8 cellular contexts compared by ENCODE assay signal in genomic region chr13:102800145-102801041, GRCh38. TPM values are rescaled to one million over a fixed set of nuclear protein-coding genes. Genes with fewer than 3 reads are reported as not detected.
DNase-seq lines count a peak whose midpoint lies in the region; ATAC-seq and TF ChIP-seq lines count a peak whose summit lies in the region.

No MANE protein-coding gene starts in this region.

- H3K27me3 ChIP-seq in AG04450 (ENCODE audit: control insufficient read depth, insufficient read depth, low read length): no peaks in the 10 kb centered on the region
- H3K27me3 ChIP-seq in liver (ENCODE audit: control insufficient read depth in 4 of 4, insufficient read depth in 4 of 4, low read length in 3 of 4): no peaks in the 10 kb centered on the region

- peak; percentile 71 for ATAC-seq in GM18861 (IDR thresholded peaks at IDR 0.05; ENCODE audit: unreplicated experiment)
- peak; percentile 67 for ATAC-seq in HG03066 (IDR thresholded peaks at IDR 0.05; ENCODE audit: low read depth, unreplicated experiment)

- peak overlapping the region; percentile 98 for H3K4me3 Mint-ChIP-seq in activated CD4-positive, alpha-beta T cell treated with anti-CD3 and anti-CD28 coated beads, Interleukin-2, amount 10 ng/mL, durations not matched to agents 24 days and 14 days

- H3K4me3 ChIP-seq in AG04450 (ENCODE audit: low read depth, low read length) (peak overlapping the region; percentile 87), coronary artery (peak overlapping the region; percentile 85), liver (ENCODE audit: low read depth in 1 of 3, low read length in 3 of 3) (peak overlapping the region; percentile 65 to 92 (median 82))

- H3K36me3 ChIP-seq in liver (ENCODE audit: control insufficient read depth in 4 of 4, insufficient read depth in 3 of 4, low read depth in 1 of 4, low read length in 3 of 4): peaks cover 0 to 2% (median 0%) of the 10 kb centered on the region in 4 donors

- peaks cover 31% of the 10 kb centered on the region for H3K4me1 Mint-ChIP-seq in activated CD4-positive, alpha-beta T cell treated with anti-CD3 and anti-CD28 coated beads, Interleukin-2, amount 10 ng/mL, durations not matched to agents 24 days and 14 days

- H3K27ac Mint-ChIP-seq in activated CD4-positive, alpha-beta T cell treated with anti-CD3 and anti-CD28 coated beads, Interleukin-2, amount 10 ng/mL, durations not matched to agents 24 days and 14 days: peak overlapping the region; percentile 89

- peak overlapping the region; percentile 68 for H3K27ac ChIP-seq in AG04450 (ENCODE audit: low read depth, low read length)
- H3K27ac ChIP-seq in coronary artery: peak overlapping the region; percentile 48 to 88
- H3K27ac ChIP-seq in liver (ENCODE audit: low read depth in 1 of 2, low read length in 2 of 2): peak overlapping the region; percentile 75 to 76

- TF ChIP-seq CTCF in AG04450 (IDR thresholded peaks at IDR 0.05; ENCODE audit: low read depth, low read length) (peak; percentile 81), coronary artery (IDR thresholded peaks at IDR 0.05) (peak; percentile 69), liver (IDR thresholded peaks at IDR 0.05; ENCODE audit: low read depth, low read length, missing input control) (peak; percentile 58)

- CTCF ChIA-PET in AG04450 (lab: Charles Lee): interaction anchor here (0.7 to 2.9 kb wide), 25 partner anchors 8 to 221 kb away, joined by 3 to 17 read pairs (median 5); partner anchors contain the start of gene ERCC5

- intact Hi-C loops in activated CD4-positive, alpha-beta T cell treated with anti-CD3 and anti-CD28 coated beads, Interleukin-2, amount 10 ng/mL, durations not matched to agents 24 days and 14 days (cut with micrococcal nuclease): loop anchor here (1.0 to 2.0 kb wide), 4 partner anchors 14 to 74 kb away; partner anchors contain the start of gene TEX30

- H3K9ac ChIP-seq in liver (ENCODE audit: low read depth in 1 of 2, low read length in 2 of 2): peak overlapping the region; percentile 69 to 86

- peak; percentile 26 for DNase-seq in AG04450 (ENCODE audit: low read depth, low spot score)
- peak; percentile 76 for DNase-seq in NCI-H345 (lab: John Stamatoyannopoulos, UW)
- peak; percentile 97 for DNase-seq in activated CD4-positive, alpha-beta T cell treated with anti-CD3 and anti-CD28 coated beads, Interleukin-2, amount 10 ng/mL, durations not matched to agents 24 days and 14 days
- peak; percentile 85 for DNase-seq in coronary artery (ENCODE audit: low spot score)
- DNase-seq in stimulated activated CD4-positive, alpha-beta T cell treated with anti-CD3 and anti-CD28 coated beads, Interleukin-4, amount 100 ng/mL, for 24 hours: peak; percentile 85

- H3K36me3 Mint-ChIP-seq in activated CD4-positive, alpha-beta T cell treated with anti-CD3 and anti-CD28 coated beads, Interleukin-2, amount 10 ng/mL, durations not matched to agents 24 days and 14 days (ENCODE audit: low read depth): peaks cover 20% of the 10 kb centered on the region

- 1% methylated on average over 81 of the region's 81 CpGs for WGBS in liver

- H3K9me3 ChIP-seq in AG04450 (ENCODE audit: control insufficient read depth, insufficient read depth, low read length) (no peaks in the 10 kb centered on the region; the same call in 1 of the 2 replicates), liver (ENCODE audit: control insufficient read depth in 4 of 4, low read length in 3 of 4) (no peaks in the 10 kb centered on the region)

- POLR2A ChIA-PET in AG04450 (lab: Yijun Ruan, JAX): interaction anchor here (0.7 to 1.9 kb wide), 6 partner anchors 25 to 204 kb away, joined by 3 to 10 read pairs (median 5); partner anchors contain the start of genes ERCC5, TEX30 and TPP2

- peaks cover 0 to 26% (median 23%) of the 10 kb centered on the region in 4 donors for H3K4me1 ChIP-seq in liver (ENCODE audit: control insufficient read depth in 4 of 4, insufficient read depth in 4 of 4, low read length in 3 of 4)

- no peaks in the 10 kb centered on the region for H3K9me3 Mint-ChIP-seq in activated CD4-positive, alpha-beta T cell treated with anti-CD3 and anti-CD28 coated beads, Interleukin-2, amount 10 ng/mL, durations not matched to agents 24 days and 14 days

- H3K27me3 Mint-ChIP-seq in activated CD4-positive, alpha-beta T cell treated with anti-CD3 and anti-CD28 coated beads, Interleukin-2, amount 10 ng/mL, durations not matched to agents 24 days and 14 days: no peaks in the 10 kb centered on the region

- TF ChIP-seq RAD21 in liver (IDR thresholded peaks at IDR 0.05): peak; percentile 61 to 78

TF ChIP-seq in liver, 16 proteins besides CTCF, POLR2A, EP300 and RAD21:
- TF ChIP-seq YY1 (IDR thresholded peaks at IDR 0.05) (peak; percentile 44), FOXA1 (IDR thresholded peaks at IDR 0.05) (no peak), RXRA (IDR thresholded peaks at IDR 0.05) (no peak), FOXA2 (IDR thresholded peaks at IDR 0.05) (no peak), REST (IDR thresholded peaks at IDR 0.05) (no peak), SP1 (IDR thresholded peaks at IDR 0.05) (no peak), EGR1 (IDR thresholded peaks at IDR 0.05; ENCODE audit: low read depth in 2 of 2) (no peak)

RNA-seq across cellular contexts. Expression of gene BIVM, which starts 1.5 kb away (rescaled TPM):
- polyA plus RNA-seq in AG04450 (2011; rRNA removed) (16.9 and 26.7 TPM in 2 replicates), liver (1 to 10 TPM; 7.4 to 9.0 TPM)
- 3.5 and 7.6 TPM in 2 replicates for polyA minus RNA-seq in AG04450 (2011; rRNA and poly(A)+ RNA removed)
- 26.5 and 34.9 TPM in 2 replicates for total RNA-seq in activated CD4-positive, alpha-beta T cell treated with anti-CD3 and anti-CD28 coated beads, Interleukin-2, amount 10 ng/mL, durations not matched to agents 24 days and 14 days
- 10 to 100 TPM; 13.6 to 17.8 TPM for total RNA-seq in liver

RNA-seq across cellular contexts. Expression of gene POGLUT2, which starts 1.6 kb away (rescaled TPM):
- polyA plus RNA-seq in AG04450 (2011; rRNA removed) (17.8 and 24.8 TPM in 2 replicates), liver (1 to 10 TPM; 4.0 to 4.7 TPM)
- polyA minus RNA-seq in AG04450 (2011; rRNA and poly(A)+ RNA removed): 5.8 and 6.1 TPM in 2 replicates
- 13.2 and 15.6 TPM in 2 replicates for total RNA-seq in activated CD4-positive, alpha-beta T cell treated with anti-CD3 and anti-CD28 coated beads, Interleukin-2, amount 10 ng/mL, durations not matched to agents 24 days and 14 days
- total RNA-seq in liver: 1 to 10 TPM; 7.3 to 7.5 TPM

RNA-seq across cellular contexts. Expression of gene TEX30, which starts 26.8 kb away (rescaled TPM):
- polyA plus RNA-seq in AG04450 (2011; rRNA removed) (9.0 and 13.0 TPM in 2 replicates), liver (10 to 100 TPM; 11.6 to 28.2 TPM)
- 1.5 and 1.7 TPM in 2 replicates for polyA minus RNA-seq in AG04450 (2011; rRNA and poly(A)+ RNA removed)
- 55.4 and 65.6 TPM in 2 replicates for total RNA-seq in activated CD4-positive, alpha-beta T cell treated with anti-CD3 and anti-CD28 coated beads, Interleukin-2, amount 10 ng/mL, durations not matched to agents 24 days and 14 days
- total RNA-seq in liver: 10 to 100 TPM in 1 of 2 donors, 1 to 10 TPM in 1; 9.9 to 12.8 TPM

RNA-seq across cellular contexts. Expression of gene ERCC5, which starts 45.4 kb away (rescaled TPM):
- polyA plus RNA-seq in AG04450 (2011; rRNA removed) (39.2 and 47.6 TPM in 2 replicates), liver (10 to 100 TPM; 17.7 to 18.6 TPM)
- 26.3 and 27.8 TPM in 2 replicates for polyA minus RNA-seq in AG04450 (2011; rRNA and poly(A)+ RNA removed)
- total RNA-seq in activated CD4-positive, alpha-beta T cell treated with anti-CD3 and anti-CD28 coated beads, Interleukin-2, amount 10 ng/mL, durations not matched to agents 24 days and 14 days: 39.4 and 47.4 TPM in 2 replicates
- 10 to 100 TPM; 30.8 to 44.8 TPM for total RNA-seq in liver

Comparison
In these comparisons a context has a peak if more than half of its experiments do, and no peak if none do; other contexts are left out.
1. Peak in every context shown above with its lines: DNase-seq, ATAC-seq, H3K4me3 ChIP-seq and H3K27ac ChIP-seq.
2. DNase-seq: peak in every context shown above with its lines; median percentile 97 in activated CD4-positive, alpha-beta T cell treated with anti-CD3 and anti-CD28 coated beads, Interleukin-2, amount 10 ng/mL, durations not matched to agents 24 days and 14 days; 85 in coronary artery; 85 in stimulated activated CD4-positive, alpha-beta T cell treated with anti-CD3 and anti-CD28 coated beads, Interleukin-4, amount 100 ng/mL, for 24 hours; 76 in NCI-H345; 26 in AG04450.